1 cellular context compared by ENCODE assay signal in the genomic region with DNA sequence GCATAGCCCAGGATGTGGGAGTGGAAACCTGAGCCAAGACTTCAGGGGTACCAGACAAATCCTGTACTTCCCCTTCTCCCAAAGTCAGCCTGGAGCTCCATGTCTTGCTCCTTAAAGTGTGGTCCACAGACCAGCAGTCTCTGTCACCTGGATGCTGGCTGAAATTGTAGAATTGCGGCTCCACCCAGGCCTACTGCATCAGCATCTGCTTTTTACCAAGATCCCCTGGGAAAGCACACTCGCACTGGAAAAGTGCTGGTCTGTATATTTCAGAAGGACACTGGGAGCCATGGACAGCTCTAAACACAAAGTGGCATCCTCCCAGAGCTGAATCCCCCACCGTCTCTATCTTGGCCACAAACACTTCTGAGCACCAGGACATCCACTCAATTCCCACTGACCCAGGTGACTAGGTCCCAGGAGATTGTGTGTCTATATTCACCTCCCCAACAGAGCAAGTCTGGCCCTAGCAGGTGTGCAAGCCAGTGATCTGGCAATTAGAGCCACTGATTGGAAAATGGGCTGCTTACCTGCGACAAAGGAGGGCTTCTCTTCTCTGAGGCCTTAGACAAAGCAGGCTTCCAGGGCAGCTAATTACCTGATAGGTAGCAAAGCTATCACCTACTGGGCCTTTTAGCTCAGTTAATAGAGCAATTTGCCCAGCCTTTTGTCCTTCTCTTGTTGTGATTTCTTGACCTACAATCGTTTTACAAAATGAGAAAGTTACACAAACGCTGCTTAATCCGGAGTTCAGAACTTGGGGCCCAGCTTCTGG.
TF ChIP-seq lines count a peak whose summit lies in the region.

No MANE protein-coding gene starts in this region.

TF ChIP-seq in GM23338, 12 proteins besides CTCF, POLR2A, EP300 and RAD21 (continued from another document):
- TF ChIP-seq EZH2 (IDR thresholded peaks at IDR 0.05; ENCODE audit: low read depth, unreplicated experiment) (no peak), NANOG (IDR thresholded peaks at IDR 0.05; ENCODE audit: borderline replicate concordance) (no peak), EZH2phosphoT487 (IDR thresholded peaks at IDR 0.05; ENCODE audit: unreplicated experiment) (no peak)
- TF ChIP-seq, protein P1, sequence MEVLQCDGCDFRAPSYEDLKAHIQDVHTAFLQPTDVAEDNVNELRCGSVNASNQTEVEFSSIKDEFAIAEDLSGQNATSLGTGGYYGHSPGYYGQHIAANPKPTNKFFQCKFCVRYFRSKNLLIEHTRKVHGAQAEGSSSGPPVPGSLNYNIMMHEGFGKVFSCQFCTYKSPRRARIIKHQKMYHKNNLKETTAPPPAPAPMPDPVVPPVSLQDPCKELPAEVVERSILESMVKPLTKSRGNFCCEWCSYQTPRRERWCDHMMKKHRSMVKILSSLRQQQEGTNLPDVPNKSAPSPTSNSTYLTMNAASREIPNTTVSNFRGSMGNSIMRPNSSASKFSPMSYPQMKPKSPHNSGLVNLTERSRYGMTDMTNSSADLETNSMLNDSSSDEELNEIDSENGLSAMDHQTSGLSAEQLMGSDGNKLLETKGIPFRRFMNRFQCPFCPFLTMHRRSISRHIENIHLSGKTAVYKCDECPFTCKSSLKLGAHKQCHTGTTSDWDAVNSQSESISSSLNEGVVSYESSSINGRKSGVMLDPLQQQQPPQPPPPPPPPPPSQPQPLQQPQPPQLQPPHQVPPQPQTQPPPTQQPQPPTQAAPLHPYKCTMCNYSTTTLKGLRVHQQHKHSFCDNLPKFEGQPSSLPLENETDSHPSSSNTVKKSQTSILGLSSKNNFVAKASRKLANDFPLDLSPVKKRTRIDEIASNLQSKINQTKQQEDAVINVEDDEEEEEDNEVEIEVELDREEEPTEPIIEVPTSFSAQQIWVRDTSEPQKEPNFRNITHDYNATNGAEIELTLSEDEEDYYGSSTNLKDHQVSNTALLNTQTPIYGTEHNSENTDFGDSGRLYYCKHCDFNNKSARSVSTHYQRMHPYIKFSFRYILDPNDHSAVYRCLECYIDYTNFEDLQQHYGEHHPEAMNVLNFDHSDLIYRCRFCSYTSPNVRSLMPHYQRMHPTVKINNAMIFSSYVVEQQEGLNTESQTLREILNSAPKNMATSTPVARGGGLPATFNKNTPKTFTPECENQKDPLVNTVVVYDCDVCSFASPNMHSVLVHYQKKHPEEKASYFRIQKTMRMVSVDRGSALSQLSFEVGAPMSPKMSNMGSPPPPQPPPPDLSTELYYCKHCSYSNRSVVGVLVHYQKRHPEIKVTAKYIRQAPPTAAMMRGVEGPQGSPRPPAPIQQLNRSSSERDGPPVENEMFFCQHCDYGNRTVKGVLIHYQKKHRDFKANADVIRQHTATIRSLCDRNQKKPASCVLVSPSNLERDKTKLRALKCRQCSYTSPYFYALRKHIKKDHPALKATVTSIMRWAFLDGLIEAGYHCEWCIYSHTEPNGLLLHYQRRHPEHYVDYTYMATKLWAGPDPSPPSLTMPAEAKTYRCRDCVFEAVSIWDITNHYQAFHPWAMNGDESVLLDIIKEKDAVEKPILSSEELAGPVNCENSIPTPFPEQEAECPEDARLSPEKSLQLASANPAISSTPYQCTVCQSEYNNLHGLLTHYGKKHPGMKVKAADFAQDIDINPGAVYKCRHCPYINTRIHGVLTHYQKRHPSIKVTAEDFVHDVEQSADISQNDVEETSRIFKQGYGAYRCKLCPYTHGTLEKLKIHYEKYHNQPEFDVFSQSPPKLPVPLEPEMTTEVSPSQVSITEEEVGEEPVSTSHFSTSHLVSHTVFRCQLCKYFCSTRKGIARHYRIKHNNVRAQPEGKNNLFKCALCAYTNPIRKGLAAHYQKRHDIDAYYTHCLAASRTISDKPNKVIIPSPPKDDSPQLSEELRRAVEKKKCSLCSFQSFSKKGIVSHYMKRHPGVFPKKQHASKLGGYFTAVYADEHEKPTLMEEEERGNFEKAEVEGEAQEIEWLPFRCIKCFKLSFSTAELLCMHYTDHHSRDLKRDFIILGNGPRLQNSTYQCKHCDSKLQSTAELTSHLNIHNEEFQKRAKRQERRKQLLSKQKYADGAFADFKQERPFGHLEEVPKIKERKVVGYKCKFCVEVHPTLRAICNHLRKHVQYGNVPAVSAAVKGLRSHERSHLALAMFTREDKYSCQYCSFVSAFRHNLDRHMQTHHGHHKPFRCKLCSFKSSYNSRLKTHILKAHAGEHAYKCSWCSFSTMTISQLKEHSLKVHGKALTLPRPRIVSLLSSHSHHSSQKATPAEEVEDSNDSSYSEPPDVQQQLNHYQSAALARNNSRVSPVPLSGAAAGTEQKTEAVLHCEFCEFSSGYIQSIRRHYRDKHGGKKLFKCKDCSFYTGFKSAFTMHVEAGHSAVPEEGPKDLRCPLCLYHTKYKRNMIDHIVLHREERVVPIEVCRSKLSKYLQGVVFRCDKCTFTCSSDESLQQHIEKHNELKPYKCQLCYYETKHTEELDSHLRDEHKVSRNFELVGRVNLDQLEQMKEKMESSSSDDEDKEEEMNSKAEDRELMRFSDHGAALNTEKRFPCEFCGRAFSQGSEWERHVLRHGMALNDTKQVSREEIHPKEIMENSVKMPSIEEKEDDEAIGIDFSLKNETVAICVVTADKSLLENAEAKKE (CRISPR knock-in tag; IDR thresholded peaks at IDR 0.05): no peak
